In genomic region chr11:296976-297665, GRCh38 we compare ENCODE assay signal across 12 cellular contexts. TPM values are rescaled to one million over a fixed set of nuclear protein-coding genes. Genes with fewer than 3 reads are reported as not detected.
DNase-seq lines count a peak whose midpoint lies in the region; ATAC-seq, FAIRE-seq and TF ChIP-seq lines count a peak whose summit lies in the region.
"Had no signal": no experiment of that assay in that cellular context is flagged by ENCODE, and none has a peak within 500 bp of the region (broad histone marks: within the 10 kb centered on the region; RNA-seq: fewer than 3 reads in every experiment).

No MANE protein-coding gene starts in this region.

- H3K27me3 ChIP-seq in HCT116 (ENCODE audit: insufficient read depth, low read length) (no peaks in the 10 kb centered on the region), GM12878 (replicated peaks in 1 of 2; ENCODE audit: control insufficient read depth in 2 of 2, insufficient read depth in 2 of 2, low read length in 1 of 2) (no peaks in the 10 kb centered on the region; a peak in 1 of 4 replicates), lower lobe of right lung (ENCODE audit: low read depth) (peaks cover 26% of the 10 kb centered on the region)

- ATAC-seq in A549 (peak; percentile 15 to 24; a peak in 4 of 6 replicates), HCT116 (peak; percentile 16; the same call in 1 of the 2 replicates), GM12878 (peak; percentile 11; the same call in 2 of the 3 replicates), lower lobe of right lung (peak in 1 of 2 donors; percentile 48), HG03108 (IDR thresholded peaks at IDR 0.05; ENCODE audit: unreplicated experiment) (no peak)

- H3K36me3 ChIP-seq in HCT116 (ENCODE audit: control insufficient read depth in 1 of 2, insufficient read depth in 2 of 2, low read length in 2 of 2), result peaks cover 0 to 5% of the 10 kb centered on the region in 2 experiments; a peak in 2 of 4 replicates
- no peaks in the 10 kb centered on the region for H3K36me3 ChIP-seq in GM12878 (ENCODE audit: control insufficient read depth in 2 of 2, insufficient read depth in 2 of 2, low read length in 1 of 2)
- peaks cover 18% of the 10 kb centered on the region for H3K36me3 ChIP-seq in lower lobe of right lung

- H3K9ac ChIP-seq in HCT116 (ENCODE audit: low read length) (no peak overlapping the region), GM12878 (ENCODE audit: control insufficient read depth, insufficient read depth, low read length) (no peak overlapping the region)

- no TSS peak for BruUV-seq in HCT116 (replicated peaks; lab: Mats Ljungman, UMichigan)
- no TSS peak for BruUV-seq in GM12878 (replicated peaks; lab: Mats Ljungman, UMichigan)

- H3K4me3 ChIP-seq in A549 (no peak overlapping the region), HCT116 (replicated peaks in 1 of 2; ENCODE audit: low read depth in 1 of 2, low read length in 2 of 2) (no peak overlapping the region), GM12878 (no peak overlapping the region), lower lobe of right lung (no peak overlapping the region)

- H3K4me1 ChIP-seq in A549 (no peaks in the 10 kb centered on the region), HCT116 (ENCODE audit: control insufficient read depth in 1 of 2, insufficient read depth in 2 of 2, low read length in 2 of 2) (peaks cover 0 to 3% of the 10 kb centered on the region in 2 experiments; a peak in 1 of 4 replicates), GM12878 (ENCODE audit: control insufficient read depth, insufficient read depth, low read length) (no peaks in the 10 kb centered on the region), lower lobe of right lung (peaks cover 12% of the 10 kb centered on the region)

- H4K20me1 ChIP-seq in HCT116 (ENCODE audit: insufficient read depth) (no peaks in the 10 kb centered on the region), GM12878 (ENCODE audit: control insufficient read depth, insufficient read depth) (no peaks in the 10 kb centered on the region)

- TF ChIP-seq EP300 in A549 (IDR thresholded peaks at IDR 0.05) (no peak), GM12878 (IDR thresholded peaks at IDR 0.05; ENCODE audit: borderline replicate concordance in 1 of 2, control insufficient read depth in 1 of 2, low read depth in 2 of 2, low read length in 2 of 2) (no peak)

- no peaks in the 10 kb centered on the region for H3K79me2 ChIP-seq in HCT116 (ENCODE audit: insufficient read depth, low read length)
- H3K79me2 ChIP-seq in GM12878 (ENCODE audit: control insufficient read depth, insufficient read depth, low read length), result no peaks in the 10 kb centered on the region

- intact Hi-C loops in HCT116 (cut with micrococcal nuclease) (no loop called here), GM12878 (cut with micrococcal nuclease; ENCODE audit: unreplicated experiment) (no loop called here), lower lobe of right lung (cut with DNase I) (no loop called here)

- SMC1A ChIA-PET in GM12878 (lab: Charles Lee; ENCODE audit: uncharacterized antibody, unreplicated experiment), result no interaction called here

- no peak overlapping the region for H3K4me2 ChIP-seq in A549
- H3K4me2 ChIP-seq in HCT116 (ENCODE audit: low read length), result no peak overlapping the region
- no peak overlapping the region for H3K4me2 ChIP-seq in GM12878 (ENCODE audit: control insufficient read depth, insufficient read depth)

- TF ChIP-seq CTCF in A549 (IDR thresholded peaks at IDR 0.05), result no peak
- TF ChIP-seq CTCF in HCT116 (IDR thresholded peaks at IDR 0.05 in 2 of 3, conservative IDR thresholded peaks at IDR 0.05 in 1 of 3; ENCODE audit: borderline replicate concordance in 1 of 3, insufficient read depth in 1 of 3, low read depth in 2 of 3, low read length in 2 of 3), result no peak
- no peak for TF ChIP-seq CTCF in GM12878 (IDR thresholded peaks at IDR 0.05 in 2 of 3, conservative IDR thresholded peaks at IDR 0.05 in 1 of 3; ENCODE audit: control insufficient read depth in 2 of 3, extremely low read depth in 1 of 3, insufficient read depth in 1 of 3, low read depth in 3 of 3, low read length in 3 of 3)
- TF ChIP-seq CTCF in lower lobe of right lung (IDR thresholded peaks at IDR 0.05), result no peak

- DNase-seq in A549 (ENCODE audit: low read depth in 1 of 2, low spot score in 1 of 2), result no peak
- no peak for DNase-seq in HCT116 (ENCODE audit: low read depth, low spot score)
- DNase-seq in GM12878 (ENCODE audit: low read depth, low spot score), result no peak
- DNase-seq in lower lobe of right lung, result no peak
- DNase-seq in NCI-H146 (lab: John Stamatoyannopoulos, UW), result no peak
- DNase-seq in superior temporal gyrus (ENCODE audit: extremely low spot score), result no peak
- DNase-seq in NCI-H2107 treated with DMSO at 0.1 percent for 48 hours (lab: John Stamatoyannopoulos, UW; ENCODE audit: unreplicated experiment), result no peak
- DNase-seq: NCI-H187 treated with DMSO at 0.1 percent for 48 hours had no signal

- no peaks in the 10 kb centered on the region for H3K9me2 ChIP-seq in HCT116 (ENCODE audit: insufficient read depth)

- TF ChIP-seq POLR2A in A549 (IDR thresholded peaks at IDR 0.05; ENCODE audit: low read length) (peak; percentile 26; the same call in 1 of the 2 replicates), HCT116 (IDR thresholded peaks at IDR 0.05; ENCODE audit: borderline replicate concordance, extremely low read depth, insufficient read depth, insufficient read length) (no peak), GM12878 (IDR thresholded peaks at IDR 0.05; ENCODE audit: low read depth, low read length) (no peak; the same call in 1 of the 2 replicates)

- H2AFZ ChIP-seq in HCT116 (ENCODE audit: low read depth, low read length, poor library complexity, severe bottlenecking) (no peak overlapping the region), GM12878 (ENCODE audit: control insufficient read depth, low read depth, low read length) (no peak overlapping the region)

- POLR2A ChIA-PET in A549 (lab: Yijun Ruan, JAX) (no interaction called here), HCT116 (lab: Charles Lee) (no interaction called here), GM12878 (lab: Charles Lee) (no interaction called here)

- CTCF ChIA-PET in A549 (lab: Yijun Ruan, JAX), result no interaction called here
- CTCF ChIA-PET in HCT116 (lab: Charles Lee), result no interaction called here
- CTCF ChIA-PET in GM12878 (lab: Yijun Ruan, JAX), result no interaction called here

- in situ Hi-C loops in GM12878 (cut with MboI), result no loop called here

- no peak for FAIRE-seq in A549 (lab: Jason Lieb, UNC)
- no peak for FAIRE-seq in GM12878 (lab: Jason Lieb, UNC)
- FAIRE-seq: endometrium, urothelium cell line had no signal

- no peak for TF ChIP-seq RAD21 in A549 (conservative IDR thresholded peaks at IDR 0.05 in 1 of 2, IDR thresholded peaks at IDR 0.05 in 1 of 2)
- no peak for TF ChIP-seq RAD21 in HCT116 (IDR thresholded peaks at IDR 0.05; ENCODE audit: low read depth)
- no peak for TF ChIP-seq RAD21 in GM12878 (IDR thresholded peaks at IDR 0.05; ENCODE audit: insufficient read depth, low read depth, low read length)

- WGBS in A549 (ENCODE audit: missing lambda C conversion rate), result 52% methylated on average over 8 of the region's 13 CpGs
- WGBS in GM12878 (ENCODE audit: insufficient coverage, insufficient replicate concordance, low lambda C conversion rate, missing lambda C conversion rate), result 73% methylated on average over 13 of the region's 13 CpGs

- no peak overlapping the region for H3K27ac ChIP-seq in A549
- no peak overlapping the region for H3K27ac ChIP-seq in HCT116 (ENCODE audit: low read depth, low read length)
- no peak overlapping the region for H3K27ac ChIP-seq in GM12878 (ENCODE audit: control insufficient read depth, insufficient read depth)
- H3K27ac ChIP-seq in lower lobe of right lung, result peak overlapping the region; percentile 18

- H3K9me3 ChIP-seq in A549, result no peaks in the 10 kb centered on the region
- H3K9me3 ChIP-seq in HCT116 (ENCODE audit: control insufficient read depth in 1 of 2, insufficient read depth in 1 of 2, low read depth in 1 of 2, low read length in 2 of 2), result no peaks in the 10 kb centered on the region
- H3K9me3 ChIP-seq in GM12878 (replicated peaks; ENCODE audit: control insufficient read depth, insufficient read depth, low read length), result no peaks in the 10 kb centered on the region
- H3K9me3 ChIP-seq in lower lobe of right lung, result no peaks in the 10 kb centered on the region

- RAD21 ChIA-PET in HCT116 (lab: Charles Lee; ENCODE audit: low non-redundant PET in 1 of 2, low total read pairs in 2 of 2, uncharacterized antibody in 2 of 2, unreplicated experiment in 2 of 2), result no interaction called here
- RAD21 ChIA-PET in GM12878 (lab: Charles Lee; ENCODE audit: unreplicated experiment), result no interaction called here

RNA-seq across cellular contexts. Expression of gene IFITM5, which starts 2.2 kb away (rescaled TPM):
- polyA plus RNA-seq in A549 (2011; rRNA removed) (not detected in 2 replicates), A549 (2017; fragmentation: RNase III; extraction: RNeasy Plus Mini Kit Qiagen cat#74134 plus additional on column Dnase treatment) (not detected in 3 replicates), GM12878 (2011; rRNA removed) (not detected in 2 replicates), GM12878 (2014; fragmentation: Illumina TruSeq; extraction: Trizol) (not detected in 2 replicates), GM12878 (2014; fragmentation: Nextera tagmentation; extraction: Ambion mirVana) (not detected), GM12878 (2014; rRNA removed) (not detected in 2 replicates), GM12878 (2016; fragmentation: Nextera tagmentation; extraction: Ambion mirVana) (not detected)
- polyA plus RNA-seq in A549 (2012; cell fraction: cytosol; rRNA removed), result not detected in 2 replicates
- not detected in 2 replicates for polyA plus RNA-seq in A549 (2012; cell fraction: nucleus; rRNA removed)
- not detected in 2 replicates for polyA minus RNA-seq in A549 (2011; rRNA and poly(A)+ RNA removed)
- total RNA-seq in HCT116 (2021; ENCODE audit: unreplicated experiment) (not detected), GM12878 (2014; rRNA removed) (not detected in 2 replicates), GM12878 (2014; rRNA removed; fragmentation: Illumina TruSeq; extraction: Trizol) (not detected in 2 replicates), GM12878 (2021) (not detected in 2 replicates), lower lobe of right lung (not detected)
- not detected in 2 replicates for polyA plus RNA-seq in HCT116 (2012)
- not detected in 2 replicates for total RNA-seq in GM12878 (2013; cell fraction: nucleolus; rRNA removed)
- not detected for polyA plus RNA-seq in GM12878 (2011; ENCODE audit: low read depth)
- not detected in 2 replicates for polyA plus RNA-seq in GM12878 (2011; cell fraction: cytosol; rRNA removed)
- polyA plus RNA-seq in GM12878 (2011; cell fraction: nucleus; rRNA removed), result not detected in 2 replicates
- polyA plus RNA-seq in GM12878 (2012), result not detected in 2 replicates
- polyA minus RNA-seq in GM12878 (2011; rRNA and poly(A)+ RNA removed), result not detected in 2 replicates
- polyA minus RNA-seq in GM12878 (2011; cell fraction: cytosol; rRNA and poly(A)+ RNA removed), result not detected in 2 replicates
- polyA minus RNA-seq in GM12878 (2011; cell fraction: nucleus; rRNA and poly(A)+ RNA removed), result not detected in 2 replicates
- polyA plus RNA-seq: BJ had no signal

RNA-seq across cellular contexts. Expression of gene PGGHG, which starts 8.2 kb away (rescaled TPM):
- polyA plus RNA-seq in A549 (2011; rRNA removed) (7.2 and 7.9 TPM in 2 replicates), A549 (2017; fragmentation: RNase III; extraction: RNeasy Plus Mini Kit Qiagen cat#74134 plus additional on column Dnase treatment) (12.9 to 19.5 TPM (median 18.3 TPM) in 3 replicates), GM12878 (2011; rRNA removed) (1.7 and 2.9 TPM in 2 replicates), GM12878 (2014; fragmentation: Illumina TruSeq; extraction: Trizol) (0.17 and 1.5 TPM in 2 replicates), GM12878 (2014; fragmentation: Nextera tagmentation; extraction: Ambion mirVana) (under 1 TPM; 0.10 to 0.27 TPM), GM12878 (2014; rRNA removed) (7.9 and 8.3 TPM in 2 replicates), GM12878 (2016; fragmentation: Nextera tagmentation; extraction: Ambion mirVana) (1 to 10 TPM; 1.0 to 1.7 TPM)
- polyA plus RNA-seq in A549 (2012; cell fraction: cytosol; rRNA removed), result 10.1 and 12.9 TPM in 2 replicates
- 167 and 194 TPM in 2 replicates for polyA plus RNA-seq in A549 (2012; cell fraction: nucleus; rRNA removed)
- polyA minus RNA-seq in A549 (2011; rRNA and poly(A)+ RNA removed), result 2.4 and 3.8 TPM in 2 replicates
- total RNA-seq in HCT116 (2021; ENCODE audit: unreplicated experiment) (57.5 TPM), GM12878 (2014; rRNA removed) (3.5 and 3.9 TPM in 2 replicates), GM12878 (2014; rRNA removed; fragmentation: Illumina TruSeq; extraction: Trizol) (1.3 and 1.9 TPM in 2 replicates), GM12878 (2021) (7.3 and 8.2 TPM in 2 replicates), lower lobe of right lung (163 TPM)
- 33.9 and 37.6 TPM in 2 replicates for polyA plus RNA-seq in HCT116 (2012)
- total RNA-seq in GM12878 (2013; cell fraction: nucleolus; rRNA removed), result 80.7 and 93.8 TPM in 2 replicates
- polyA plus RNA-seq in GM12878 (2011; ENCODE audit: low read depth), result 13.0 TPM
- 2.1 and 4.4 TPM in 2 replicates for polyA plus RNA-seq in GM12878 (2011; cell fraction: cytosol; rRNA removed)
- 82.4 and 97.9 TPM in 2 replicates for polyA plus RNA-seq in GM12878 (2011; cell fraction: nucleus; rRNA removed)
- 34.6 and 36.7 TPM in 2 replicates for polyA plus RNA-seq in GM12878 (2012)
- 0.80 and 2.4 TPM in 2 replicates for polyA minus RNA-seq in GM12878 (2011; rRNA and poly(A)+ RNA removed)
- polyA minus RNA-seq in GM12878 (2011; cell fraction: cytosol; rRNA and poly(A)+ RNA removed), result 0.80 and 1.1 TPM in 2 replicates
- polyA minus RNA-seq in GM12878 (2011; cell fraction: nucleus; rRNA and poly(A)+ RNA removed), result 7.3 and 13.1 TPM in 2 replicates

RNA-seq across cellular contexts. Expression of gene IFITM2, which starts 10.5 kb away (rescaled TPM):
- polyA plus RNA-seq in A549 (2011; rRNA removed) (36.4 and 61.3 TPM in 2 replicates), A549 (2017; fragmentation: RNase III; extraction: RNeasy Plus Mini Kit Qiagen cat#74134 plus additional on column Dnase treatment) (38.8 to 52.7 TPM (median 43.6 TPM) in 3 replicates), GM12878 (2011; rRNA removed) (116 and 205 TPM in 2 replicates), GM12878 (2014; fragmentation: Illumina TruSeq; extraction: Trizol) (422 and 741 TPM in 2 replicates), GM12878 (2014; fragmentation: Nextera tagmentation; extraction: Ambion mirVana) (1,000 to 10,000 TPM; 2,669 to 3,672 TPM), GM12878 (2014; rRNA removed) (611 and 755 TPM in 2 replicates), GM12878 (2016; fragmentation: Nextera tagmentation; extraction: Ambion mirVana) (100 to 1,000 TPM; 707 to 829 TPM)
- polyA plus RNA-seq in A549 (2012; cell fraction: cytosol; rRNA removed), result 59.6 and 59.7 TPM in 2 replicates
- 36.2 and 38.3 TPM in 2 replicates for polyA plus RNA-seq in A549 (2012; cell fraction: nucleus; rRNA removed)
- 41.3 and 60.9 TPM in 2 replicates for polyA minus RNA-seq in A549 (2011; rRNA and poly(A)+ RNA removed)
- total RNA-seq in HCT116 (2021; ENCODE audit: unreplicated experiment) (106 TPM), GM12878 (2014; rRNA removed) (267 and 271 TPM in 2 replicates), GM12878 (2014; rRNA removed; fragmentation: Illumina TruSeq; extraction: Trizol) (295 and 327 TPM in 2 replicates), GM12878 (2021) (676 and 768 TPM in 2 replicates), lower lobe of right lung (607 TPM)
- 322 and 372 TPM in 2 replicates for polyA plus RNA-seq in HCT116 (2012)
- total RNA-seq in GM12878 (2013; cell fraction: nucleolus; rRNA removed), result 32.0 and 32.3 TPM in 2 replicates
- polyA plus RNA-seq in GM12878 (2011; ENCODE audit: low read depth), result 582 TPM
- polyA plus RNA-seq in GM12878 (2011; cell fraction: cytosol; rRNA removed), result 159 and 247 TPM in 2 replicates
- 40.7 and 48.7 TPM in 2 replicates for polyA plus RNA-seq in GM12878 (2011; cell fraction: nucleus; rRNA removed)
- 605 and 961 TPM in 2 replicates for polyA plus RNA-seq in GM12878 (2012)
- 67.7 and 77.6 TPM in 2 replicates for polyA minus RNA-seq in GM12878 (2011; rRNA and poly(A)+ RNA removed)
- polyA minus RNA-seq in GM12878 (2011; cell fraction: cytosol; rRNA and poly(A)+ RNA removed), result 83.9 and 93.5 TPM in 2 replicates
- polyA minus RNA-seq in GM12878 (2011; cell fraction: nucleus; rRNA and poly(A)+ RNA removed), result 31.3 and 51.8 TPM in 2 replicates

RNA-seq across cellular contexts. Expression of gene IFITM1, which starts 16.7 kb away (rescaled TPM):
- polyA plus RNA-seq in A549 (2011; rRNA removed), result 1.7 and 2.4 TPM in 2 replicates
- 0.41 and 0.44 TPM in 2 replicates for polyA plus RNA-seq in A549 (2012; cell fraction: cytosol; rRNA removed)
- polyA plus RNA-seq in A549 (2012; cell fraction: nucleus; rRNA removed), result 0.21 and 0.22 TPM in 2 replicates
- polyA plus RNA-seq in A549 (2017; fragmentation: RNase III; extraction: RNeasy Plus Mini Kit Qiagen cat#74134 plus additional on column Dnase treatment), result 0.14 to 0.16 TPM in 2 of 3 replicates, not detected in the other
- polyA minus RNA-seq in A549 (2011; rRNA and poly(A)+ RNA removed), result 1.6 and 2.0 TPM in 2 replicates
- total RNA-seq in HCT116 (2021; ENCODE audit: unreplicated experiment), result 6.1 TPM
- polyA plus RNA-seq in HCT116 (2012), result 7.8 and 10.1 TPM in 2 replicates
- 166 and 177 TPM in 2 replicates for total RNA-seq in GM12878 (2013; cell fraction: nucleolus; rRNA removed)
- total RNA-seq in GM12878 (2014; rRNA removed), result 543 and 574 TPM in 2 replicates
- total RNA-seq in GM12878 (2014; rRNA removed; fragmentation: Illumina TruSeq; extraction: Trizol), result 485 and 549 TPM in 2 replicates
- total RNA-seq in GM12878 (2021), result 396 and 453 TPM in 2 replicates
- polyA plus RNA-seq in GM12878 (2011; ENCODE audit: low read depth), result 839 TPM
- polyA plus RNA-seq in GM12878 (2011; rRNA removed), result 240 and 671 TPM in 2 replicates
- polyA plus RNA-seq in GM12878 (2011; cell fraction: cytosol; rRNA removed), result 1,141 and 1,225 TPM in 2 replicates
- polyA plus RNA-seq in GM12878 (2011; cell fraction: nucleus; rRNA removed), result 403 and 488 TPM in 2 replicates
- 758 and 904 TPM in 2 replicates for polyA plus RNA-seq in GM12878 (2012)
- 491 and 1,007 TPM in 2 replicates for polyA plus RNA-seq in GM12878 (2014; fragmentation: Illumina TruSeq; extraction: Trizol)
- 1,000 to 10,000 TPM; 1,771 to 2,788 TPM for polyA plus RNA-seq in GM12878 (2014; fragmentation: Nextera tagmentation; extraction: Ambion mirVana)
- polyA plus RNA-seq in GM12878 (2014; rRNA removed), result 864 and 887 TPM in 2 replicates
- 100 to 1,000 TPM; 456 to 479 TPM for polyA plus RNA-seq in GM12878 (2016; fragmentation: Nextera tagmentation; extraction: Ambion mirVana)
- polyA minus RNA-seq in GM12878 (2011; rRNA and poly(A)+ RNA removed), result 804 and 1,098 TPM in 2 replicates
- 178 and 190 TPM in 2 replicates for polyA minus RNA-seq in GM12878 (2011; cell fraction: cytosol; rRNA and poly(A)+ RNA removed)
- 183 and 217 TPM in 2 replicates for polyA minus RNA-seq in GM12878 (2011; cell fraction: nucleus; rRNA and poly(A)+ RNA removed)
- total RNA-seq in lower lobe of right lung, result 128 TPM

RNA-seq across cellular contexts. Expression of gene NLRP6, which starts 18.9 kb away (rescaled TPM):
- polyA plus RNA-seq in A549 (2011; rRNA removed) (0.03 TPM in 1 of 2 replicates, not detected in the other), A549 (2017; fragmentation: RNase III; extraction: RNeasy Plus Mini Kit Qiagen cat#74134 plus additional on column Dnase treatment) (not detected in 3 replicates), GM12878 (2011; rRNA removed) (0.03 TPM in 1 of 2 replicates, not detected in the other), GM12878 (2014; fragmentation: Illumina TruSeq; extraction: Trizol) (not detected in 2 replicates), GM12878 (2014; fragmentation: Nextera tagmentation; extraction: Ambion mirVana) (not detected), GM12878 (2014; rRNA removed) (not detected in 2 replicates), GM12878 (2016; fragmentation: Nextera tagmentation; extraction: Ambion mirVana) (not detected)
- polyA plus RNA-seq in A549 (2012; cell fraction: cytosol; rRNA removed), result 0.01 TPM in 1 of 2 replicates, not detected in the other
- polyA plus RNA-seq in A549 (2012; cell fraction: nucleus; rRNA removed), result 0.02 TPM in 2 replicates
- not detected in 2 replicates for polyA minus RNA-seq in A549 (2011; rRNA and poly(A)+ RNA removed)
- total RNA-seq in HCT116 (2021; ENCODE audit: unreplicated experiment) (not detected), GM12878 (2014; rRNA removed) (0.11 TPM in 1 of 2 replicates, not detected in the other), GM12878 (2014; rRNA removed; fragmentation: Illumina TruSeq; extraction: Trizol) (not detected in 2 replicates), GM12878 (2021) (0.11 TPM in 1 of 2 replicates, not detected in the other), lower lobe of right lung (1.3 TPM)
- 0.09 and 0.16 TPM in 2 replicates for polyA plus RNA-seq in HCT116 (2012)
- total RNA-seq in GM12878 (2013; cell fraction: nucleolus; rRNA removed), result 1.3 and 2.2 TPM in 2 replicates
- not detected for polyA plus RNA-seq in GM12878 (2011; ENCODE audit: low read depth)
- 0.09 and 0.13 TPM in 2 replicates for polyA plus RNA-seq in GM12878 (2011; cell fraction: cytosol; rRNA removed)
- polyA plus RNA-seq in GM12878 (2011; cell fraction: nucleus; rRNA removed), result 0.28 and 0.45 TPM in 2 replicates
- polyA plus RNA-seq in GM12878 (2012), result 0.07 and 0.10 TPM in 2 replicates
- 0.10 TPM in 1 of 2 replicates, not detected in the other for polyA minus RNA-seq in GM12878 (2011; rRNA and poly(A)+ RNA removed)
- not detected in 2 replicates for polyA minus RNA-seq in GM12878 (2011; cell fraction: cytosol; rRNA and poly(A)+ RNA removed)
- polyA minus RNA-seq in GM12878 (2011; cell fraction: nucleus; rRNA and poly(A)+ RNA removed), result 0.24 and 0.57 TPM in 2 replicates
- polyA plus RNA-seq: BJ had no signal

Comparison
In these comparisons a context has a peak if more than half of its experiments do, and no peak if none do; other contexts are left out.
1. Of the 24 proteins assayed by ChIP-seq in both GM12878 and A549: peak only in GM12878: none; only in A549: POLR2A; in both: none; in neither: 23.